ENCODE assay signal across 10 cellular contexts in the genomic region with DNA sequence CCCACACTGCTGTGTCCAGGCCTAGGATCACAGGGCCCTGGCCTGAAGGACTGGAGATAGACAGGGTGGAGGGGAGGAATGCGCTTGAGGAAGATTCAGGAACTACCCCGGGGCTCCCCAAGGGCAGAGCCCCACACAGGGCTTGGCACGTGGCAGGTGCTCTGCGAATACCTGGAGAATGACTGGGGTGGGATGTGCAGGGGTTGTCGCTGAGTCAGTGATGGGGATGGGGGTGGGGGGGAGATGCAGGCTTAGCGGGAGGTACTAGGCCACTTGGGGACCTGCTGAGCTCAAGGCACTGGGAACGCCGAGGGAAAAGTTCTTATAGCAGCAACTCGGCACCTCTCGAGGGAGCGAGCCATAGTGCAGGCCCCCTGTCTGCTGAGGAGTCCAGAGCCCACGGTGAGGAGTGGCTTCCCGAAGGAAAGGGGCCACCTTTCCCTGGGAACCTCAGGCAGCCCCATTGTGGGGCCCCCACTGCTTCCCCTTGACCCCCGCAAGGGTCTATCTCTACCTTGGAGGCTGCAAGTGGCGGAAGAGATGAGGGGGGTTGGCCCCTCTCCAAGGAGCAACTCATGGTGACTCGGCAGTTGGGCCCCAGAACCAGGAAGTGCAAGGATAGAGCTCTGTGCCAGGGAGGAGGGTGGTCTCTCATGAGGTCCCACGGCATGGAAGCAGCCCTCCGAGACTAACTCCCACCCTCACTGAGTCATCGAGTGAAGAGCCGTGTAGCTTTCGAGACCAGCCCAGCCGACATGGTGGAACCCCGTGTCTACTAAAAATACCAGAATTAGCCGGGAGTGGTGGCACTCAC. TPM values are rescaled to one million over a fixed set of nuclear protein-coding genes. Genes with fewer than 3 reads are reported as not detected.
DNase-seq lines count a peak whose midpoint lies in the region; ATAC-seq and TF ChIP-seq lines count a peak whose summit lies in the region.
"Had no signal": no experiment of that assay in that cellular context is flagged by ENCODE, and none has a peak within 500 bp of the region (broad histone marks: within the 10 kb centered on the region; RNA-seq: fewer than 3 reads in every experiment).

No MANE protein-coding gene starts in this region.

- no peaks in the 10 kb centered on the region for H3K9me3 Mint-ChIP-seq in Caco-2 (ENCODE audit: unreplicated experiment)
- H3K9me3 Mint-ChIP-seq: T-cell had no signal

- H3K23ac ChIP-seq in neuronal stem cell (ENCODE audit: low read depth, low read length, poor library complexity), result no peak overlapping the region

- H2BK12ac ChIP-seq in neuronal stem cell (ENCODE audit: low read length), result no peak overlapping the region

- no peak overlapping the region for H3K4me2 ChIP-seq in neuronal stem cell (ENCODE audit: insufficient read depth, low read length, poor library complexity, severe bottlenecking)

- no peak for TF ChIP-seq POLR2A in NB4 (IDR thresholded peaks at IDR 0.05; ENCODE audit: extremely low read depth, insufficient read length)

- peaks cover 5% of the 10 kb centered on the region for H3K36me3 ChIP-seq in Caco-2 (ENCODE audit: control insufficient read depth, insufficient read depth, low read length)
- H3K36me3 ChIP-seq in neuronal stem cell (replicated peaks in 1 of 2; ENCODE audit: control insufficient read depth in 2 of 2, insufficient read depth in 2 of 2, low read length in 2 of 2), result peaks cover 3 to 52% of the 10 kb centered on the region in 2 donors

- no peak overlapping the region for H3K4me3 ChIP-seq in Caco-2 (ENCODE audit: low read depth, low read length)
- H3K4me3 ChIP-seq in NB4 (ENCODE audit: low read depth, low read length), result no peak overlapping the region
- no peak overlapping the region for H3K4me3 ChIP-seq in choroid plexus epithelial cell (ENCODE audit: low read depth, low read length)
- H3K4me3 ChIP-seq in neuronal stem cell (ENCODE audit: low read length in 2 of 2), result no peak overlapping the region

- POLR2A ChIA-PET in Caco-2 (lab: Charles Lee), result interaction anchor here (2.0 kb wide), 1 partner anchor 35 kb away, joined by 6 read pairs; no protein-coding TSS in a partner anchor

- H3K9me3 ChIP-seq in Caco-2, result no peaks in the 10 kb centered on the region
- H3K9me3 ChIP-seq in neuronal stem cell (replicated peaks in 1 of 2; ENCODE audit: control insufficient read depth in 2 of 2, insufficient read depth in 1 of 2, low read depth in 1 of 2, low read length in 2 of 2), result no peaks in the 10 kb centered on the region

- peaks cover 31% of the 10 kb centered on the region for H3K4me1 Mint-ChIP-seq in Caco-2 (ENCODE audit: low read depth, unreplicated experiment)

- H3K27ac ChIP-seq in neuronal stem cell (replicated peaks; ENCODE audit: low read length), result no peak overlapping the region

- no peak for TF ChIP-seq CTCF in Caco-2 (IDR thresholded peaks at IDR 0.05; ENCODE audit: insufficient read depth in 1 of 2, low read depth in 1 of 2, low read length in 1 of 2, severe bottlenecking in 1 of 2, unreplicated experiment in 1 of 2)
- no peak for TF ChIP-seq CTCF in NB4 (IDR thresholded peaks at IDR 0.05; ENCODE audit: low read depth, low read length)
- no peak for TF ChIP-seq CTCF in choroid plexus epithelial cell (conservative IDR thresholded peaks at IDR 0.05; ENCODE audit: low read depth, low read length)

- intact Hi-C loops in Caco-2 (cut with micrococcal nuclease; ENCODE audit: unreplicated experiment), result no loop called here

- peak overlapping the region; percentile 15 for H3K9ac ChIP-seq in neuronal stem cell (ENCODE audit: low read depth, low read length, poor library complexity)

- H3K4me1 ChIP-seq in Caco-2 (peaks cover 36% of the 10 kb centered on the region), neuronal stem cell (ENCODE audit: control insufficient read depth in 2 of 2, insufficient read depth in 1 of 2, low read depth in 1 of 2, low read length in 2 of 2) (no peaks in the 10 kb centered on the region)

- no peak overlapping the region for H3K4me3 Mint-ChIP-seq in Caco-2 (ENCODE audit: unreplicated experiment)
- H3K4me3 Mint-ChIP-seq: T-cell had no signal

- no peaks in the 10 kb centered on the region for H3K27me3 Mint-ChIP-seq in Caco-2 (ENCODE audit: insufficient read depth, unreplicated experiment)
- H3K27me3 Mint-ChIP-seq: T-cell had no signal

- peak in 1 of 2 experiments; percentile 61 for DNase-seq in Caco-2
- peak; percentile 67 for DNase-seq in NB4 (ENCODE audit: low read depth)
- DNase-seq in choroid plexus epithelial cell (ENCODE audit: low read depth), result peak; percentile 29
- DNase-seq in neuronal stem cell (ENCODE audit: low spot score), result no peak
- no peak for DNase-seq in NCI-H510A (lab: John Stamatoyannopoulos, UW)
- DNase-seq: stimulated activated CD4-positive, alpha-beta T cell treated with anti-CD3 and anti-CD28 coated beads, Interleukin-2, amount 100 ng/mL, for 48 hours had no signal

- H4K8ac ChIP-seq in neuronal stem cell (ENCODE audit: low read depth, low read length), result no peak overlapping the region

- ATAC-seq in GM21786 (IDR thresholded peaks at IDR 0.05; ENCODE audit: unreplicated experiment) (no peak), GM18511 (IDR thresholded peaks at IDR 0.05; ENCODE audit: unreplicated experiment) (no peak), HG03196 (IDR thresholded peaks at IDR 0.05; ENCODE audit: unreplicated experiment) (no peak)
- ATAC-seq: T-cell had no signal

- H3K27ac Mint-ChIP-seq in Caco-2 (ENCODE audit: unreplicated experiment), result peak overlapping the region; percentile 95
- H3K27ac Mint-ChIP-seq: T-cell had no signal

- H3K14ac ChIP-seq in neuronal stem cell (ENCODE audit: low read length), result no peak overlapping the region

- peaks cover 8% of the 10 kb centered on the region for H3K79me1 ChIP-seq in neuronal stem cell (ENCODE audit: low read depth, low read length)

- H2AFZ ChIP-seq in neuronal stem cell (ENCODE audit: low read length), result no peak overlapping the region

- H4K91ac ChIP-seq in neuronal stem cell (ENCODE audit: low read depth, low read length, poor library complexity), result no peak overlapping the region

- BruUV-seq in Caco-2 (replicated peaks; lab: Mats Ljungman, UMichigan), result no TSS peak

- H3K4ac ChIP-seq in neuronal stem cell (ENCODE audit: low read length), result no peak overlapping the region

- H3K36me3 Mint-ChIP-seq in Caco-2 (ENCODE audit: insufficient read depth, unreplicated experiment), result peaks cover 93% of the 10 kb centered on the region
- H3K36me3 Mint-ChIP-seq: T-cell had no signal

- H2BK5ac ChIP-seq in neuronal stem cell (ENCODE audit: low read length), result no peak overlapping the region

- H3K18ac ChIP-seq in neuronal stem cell (ENCODE audit: low read length), result peak overlapping the region; percentile 65

- H2BK15ac ChIP-seq in neuronal stem cell (ENCODE audit: low read length), result no peak overlapping the region

- H2AK5ac ChIP-seq in neuronal stem cell (ENCODE audit: low read depth, low read length), result no peak overlapping the region

- no CpG with 5 or more reads among the region's 24 CpGs for WGBS in neuronal stem cell (ENCODE audit: extremely low coverage in 2 of 2, insufficient read length in 2 of 2, insufficient replicate concordance in 1 of 2), 2 donors

- CTCF ChIA-PET in Caco-2 (lab: Charles Lee), result interaction anchor here (0.6 to 1.7 kb wide), 5 partner anchors 9 to 182 kb away, joined by 3 to 6 read pairs (median 4); no protein-coding TSS in a partner anchor

- H3K27me3 ChIP-seq in Caco-2 (replicated peaks; ENCODE audit: control insufficient read depth, insufficient read depth, low read length) (no peaks in the 10 kb centered on the region), neuronal stem cell (ENCODE audit: control insufficient read depth in 3 of 3, insufficient read depth in 3 of 3, low read depth in 1 of 3, low read length in 3 of 3) (no peaks in the 10 kb centered on the region)

- peak overlapping the region; percentile 88 for H2BK120ac ChIP-seq in neuronal stem cell (ENCODE audit: low read depth, low read length)

RNA-seq across cellular contexts. Expression of gene SRC, which starts 33.1 kb away (rescaled TPM):
- 197 and 222 TPM in 2 replicates for total RNA-seq in Caco-2 (2022)
- polyA plus RNA-seq in neuronal stem cell (2013, experiment 1 of 2), result 32.2 TPM
- polyA plus RNA-seq in neuronal stem cell (2013, experiment 2 of 2), result 33.5 TPM

Comparison
In these comparisons a context has a peak if more than half of its experiments do, and no peak if none do; other contexts are left out.
1. DNase-seq: peak in NB4 (single experiment) and choroid plexus epithelial cell (single experiment); none in neuronal stem cell (single experiment) and NCI-H510A (single experiment).